In the genomic region with DNA sequence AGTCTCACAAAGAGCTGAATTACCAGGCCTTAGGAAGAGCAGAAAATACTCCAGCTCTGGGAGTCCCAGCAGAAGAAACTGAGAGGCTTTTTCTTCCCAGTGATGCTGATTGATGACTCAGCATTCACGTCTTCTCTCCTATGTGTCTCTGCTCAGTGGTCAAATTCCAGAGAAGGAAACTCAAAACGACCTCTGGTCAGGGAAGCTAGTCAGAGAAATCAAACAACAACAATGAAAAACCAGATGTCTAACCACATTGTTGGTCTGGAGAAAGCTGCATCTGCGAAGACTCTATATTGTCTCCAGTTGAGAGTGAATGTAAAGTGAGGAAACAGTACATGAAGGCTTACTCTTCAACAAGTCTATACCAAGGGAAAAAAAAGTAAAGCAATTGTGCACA, we compare ENCODE assay signal across 21 cellular contexts. TPM values are rescaled to one million over a fixed set of nuclear protein-coding genes. Genes with fewer than 3 reads are reported as not detected.
DNase-seq lines count a peak whose midpoint lies in the region; ATAC-seq, FAIRE-seq and TF ChIP-seq lines count a peak whose summit lies in the region.
"Had no signal": no experiment of that assay in that cellular context is flagged by ENCODE, and none has a peak within 500 bp of the region (broad histone marks: within the 10 kb centered on the region; RNA-seq: fewer than 3 reads in every experiment).

No MANE protein-coding gene starts in this region.

- H3K36me3 Mint-ChIP-seq in osteocyte (ENCODE audit: unreplicated experiment): no peaks in the 10 kb centered on the region

- ATAC-seq in SK-N-SH treated with all-trans-retinoic acid at 6 μM for 48 hours (peak; percentile 89), pancreas (no peak), lower lobe of right lung (no peak), GM21576 (IDR thresholded peaks at IDR 0.05; ENCODE audit: unreplicated experiment) (no peak)
- ATAC-seq: activated CD4-positive, CD25-positive, alpha-beta regulatory T cell treated with anti-CD3 and anti-CD28 coated beads, Interleukin-2, amount 50 U/mL, for 24 hours; upper lobe of right lung had no signal

- FAIRE-seq in pancreas (lab: Jason Lieb, UNC): no peak
- FAIRE-seq: frontal cortex, G401.6, kidney had no signal

- 48 to 63% methylated on average over 3 of the region's 3 CpGs for WGBS in pancreas, 2 donors

- DNase-seq in EL: peak; percentile 86
- DNase-seq in fibroblast of mammary gland (ENCODE audit: low read depth): peak; percentile 92
- DNase-seq in osteocyte (ENCODE audit: extremely low spot score, unreplicated experiment): no peak
- DNase-seq in pancreas: no peak
- DNase-seq in activated CD4-positive, alpha-beta T cell treated with anti-CD3 and anti-CD28 coated beads for 1 hour: no peak
- no peak for DNase-seq in lower lobe of right lung
- DNase-seq: activated naive CD8-positive, alpha-beta T cell treated with anti-CD3 and anti-CD28 coated beads, Interleukin-2, amount 10 ng/mL, durations not matched to agents 7 days and 5 days; KG1; kidney; NCI-H187 treated with DMSO at 0.1 percent for 48 hours; retina; RPMI8226; stimulated activated CD4-positive, alpha-beta T cell treated with anti-CD3 and anti-CD28 coated beads, Interleukin-4, amount 100 ng/mL, for 1 hour; upper lobe of right lung had no signal

- no peak overlapping the region for H3K4me3 ChIP-seq in fibroblast of mammary gland (ENCODE audit: control insufficient read depth, low read depth, low read length)
- no peak overlapping the region for H3K4me3 ChIP-seq in pancreas
- H3K4me3 ChIP-seq in lower lobe of right lung: no peak overlapping the region
- H3K4me3 ChIP-seq: upper lobe of right lung had no signal

- H3K9me3 ChIP-seq in pancreas: no peaks in the 10 kb centered on the region
- H3K9me3 ChIP-seq in lower lobe of right lung: no peaks in the 10 kb centered on the region
- H3K9me3 ChIP-seq: upper lobe of right lung had no signal

- no peaks in the 10 kb centered on the region for H3K9me3 Mint-ChIP-seq in osteocyte (ENCODE audit: unreplicated experiment)

- intact Hi-C loops in pancreas (cut with DNase I): no loop called here
- intact Hi-C loops in lower lobe of right lung (cut with DNase I): no loop called here

- no peak overlapping the region for H3K27ac ChIP-seq in pancreas
- no peak overlapping the region for H3K27ac ChIP-seq in lower lobe of right lung
- H3K27ac ChIP-seq: upper lobe of right lung had no signal

- peaks cover 8% of the 10 kb centered on the region for H3K27me3 Mint-ChIP-seq in osteocyte (ENCODE audit: unreplicated experiment)
- H3K27me3 Mint-ChIP-seq: activated naive CD8-positive, alpha-beta T cell treated with anti-CD3 and anti-CD28 coated beads, Interleukin-2, amount 10 ng/mL, durations not matched to agents 7 days and 5 days; dendritic cell treated with granulocyte-macrophage colony-stimulating factor and Interleukin-4, amounts not matched to agents 40 ng/mL and 50 ng/mL, for 4 days had no signal

- H3K27me3 ChIP-seq in pancreas (no peaks in the 10 kb centered on the region), lower lobe of right lung (ENCODE audit: low read depth) (no peaks in the 10 kb centered on the region)
- H3K27me3 ChIP-seq: upper lobe of right lung had no signal

- H3K27ac Mint-ChIP-seq in osteocyte (ENCODE audit: unreplicated experiment): peak overlapping the region; percentile 75
- H3K27ac Mint-ChIP-seq: activated naive CD8-positive, alpha-beta T cell treated with anti-CD3 and anti-CD28 coated beads, Interleukin-2, amount 10 ng/mL, durations not matched to agents 7 days and 5 days; CD14-positive monocyte; dendritic cell treated with granulocyte-macrophage colony-stimulating factor and Interleukin-4, amounts not matched to agents 40 ng/mL and 50 ng/mL, for 4 days had no signal

- H3K36me3 ChIP-seq in pancreas (no peaks in the 10 kb centered on the region), lower lobe of right lung (no peaks in the 10 kb centered on the region)
- H3K36me3 ChIP-seq: upper lobe of right lung had no signal

- no peak for TF ChIP-seq CTCF in fibroblast of mammary gland (conservative IDR thresholded peaks at IDR 0.05; ENCODE audit: control insufficient read depth, insufficient read depth, low read depth, low read length)
- no peak for TF ChIP-seq CTCF in osteocyte (IDR thresholded peaks at IDR 0.05)
- TF ChIP-seq CTCF in pancreas (IDR thresholded peaks at IDR 0.05): no peak
- TF ChIP-seq CTCF in lower lobe of right lung (IDR thresholded peaks at IDR 0.05): no peak

- H3K4me1 Mint-ChIP-seq in osteocyte (ENCODE audit: unreplicated experiment): peaks cover 51% of the 10 kb centered on the region

- no peaks in the 10 kb centered on the region for H3K4me1 ChIP-seq in pancreas
- no peaks in the 10 kb centered on the region for H3K4me1 ChIP-seq in lower lobe of right lung
- H3K4me1 ChIP-seq: upper lobe of right lung had no signal

- H3K4me3 Mint-ChIP-seq in osteocyte (ENCODE audit: unreplicated experiment): no peak overlapping the region
- H3K4me3 Mint-ChIP-seq: activated naive CD8-positive, alpha-beta T cell treated with anti-CD3 and anti-CD28 coated beads, Interleukin-2, amount 10 ng/mL, durations not matched to agents 7 days and 5 days; CD14-positive monocyte; dendritic cell treated with granulocyte-macrophage colony-stimulating factor and Interleukin-4, amounts not matched to agents 40 ng/mL and 50 ng/mL, for 4 days had no signal

TF ChIP-seq in SK-N-SH treated with all-trans-retinoic acid at 6 μM for 48 hours, 23 proteins besides CTCF, POLR2A, EP300 and RAD21:
- TF ChIP-seq GLIS3 (CRISPR knock-in tag; IDR thresholded peaks at IDR 0.05): no peak
- TF ChIP-seq, protein P1, sequence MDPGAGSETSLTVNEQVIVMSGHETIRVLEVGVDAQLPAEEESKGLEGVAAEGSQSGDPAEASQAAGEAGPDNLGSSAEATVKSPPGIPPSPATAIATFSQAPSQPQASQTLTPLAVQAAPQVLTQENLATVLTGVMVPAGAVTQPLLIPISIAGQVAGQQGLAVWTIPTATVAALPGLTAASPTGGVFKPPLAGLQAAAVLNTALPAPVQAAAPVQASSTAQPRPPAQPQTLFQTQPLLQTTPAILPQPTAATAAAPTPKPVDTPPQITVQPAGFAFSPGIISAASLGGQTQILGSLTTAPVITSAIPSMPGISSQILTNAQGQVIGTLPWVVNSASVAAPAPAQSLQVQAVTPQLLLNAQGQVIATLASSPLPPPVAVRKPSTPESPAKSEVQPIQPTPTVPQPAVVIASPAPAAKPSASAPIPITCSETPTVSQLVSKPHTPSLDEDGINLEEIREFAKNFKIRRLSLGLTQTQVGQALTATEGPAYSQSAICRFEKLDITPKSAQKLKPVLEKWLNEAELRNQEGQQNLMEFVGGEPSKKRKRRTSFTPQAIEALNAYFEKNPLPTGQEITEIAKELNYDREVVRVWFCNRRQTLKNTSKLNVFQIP (CRISPR knock-in tag; IDR thresholded peaks at IDR 0.05; ENCODE audit: borderline replicate concordance, low read depth): no peak
- no peak for TF ChIP-seq CSDC2 (CRISPR knock-in tag; IDR thresholded peaks at IDR 0.05)
- TF ChIP-seq SNAI2 (CRISPR knock-in tag; IDR thresholded peaks at IDR 0.05): no peak
- no peak for TF ChIP-seq OSR1 (CRISPR knock-in tag; IDR thresholded peaks at IDR 0.05)
- no peak for TF ChIP-seq ZNF70 (CRISPR knock-in tag; IDR thresholded peaks at IDR 0.05)
- no peak for TF ChIP-seq ISL1 (CRISPR knock-in tag; IDR thresholded peaks at IDR 0.05)

RNA-seq across cellular contexts. Expression of a gene that starts 28.6 kb away (rescaled TPM):
- 29.8 and 30.9 TPM in 2 replicates for total RNA-seq in osteocyte
- total RNA-seq in pancreas: 10 to 100 TPM in 2 of 6 donors, 1 to 10 TPM in 4; 4.6 to 18.0 (median 7.6) TPM
- polyA plus RNA-seq in pancreas: 10 to 100 TPM in 1 of 2 donors, 1 to 10 TPM in 1; 3.2 to 11.6 TPM
- 21.8 TPM for total RNA-seq in lower lobe of right lung

Comparison
In these comparisons a context has a peak if more than half of its experiments do, and no peak if none do; other contexts are left out.
1. DNase-seq: peak in EL (single experiment) and fibroblast of mammary gland (single experiment); none in osteocyte (single experiment), pancreas (0 of 6), activated CD4-positive, alpha-beta T cell treated with anti-CD3 and anti-CD28 coated beads for 1 hour (single experiment) and lower lobe of right lung (single experiment).